Comparison of ENCODE assay signal across 1 cellular context in the genomic region with DNA sequence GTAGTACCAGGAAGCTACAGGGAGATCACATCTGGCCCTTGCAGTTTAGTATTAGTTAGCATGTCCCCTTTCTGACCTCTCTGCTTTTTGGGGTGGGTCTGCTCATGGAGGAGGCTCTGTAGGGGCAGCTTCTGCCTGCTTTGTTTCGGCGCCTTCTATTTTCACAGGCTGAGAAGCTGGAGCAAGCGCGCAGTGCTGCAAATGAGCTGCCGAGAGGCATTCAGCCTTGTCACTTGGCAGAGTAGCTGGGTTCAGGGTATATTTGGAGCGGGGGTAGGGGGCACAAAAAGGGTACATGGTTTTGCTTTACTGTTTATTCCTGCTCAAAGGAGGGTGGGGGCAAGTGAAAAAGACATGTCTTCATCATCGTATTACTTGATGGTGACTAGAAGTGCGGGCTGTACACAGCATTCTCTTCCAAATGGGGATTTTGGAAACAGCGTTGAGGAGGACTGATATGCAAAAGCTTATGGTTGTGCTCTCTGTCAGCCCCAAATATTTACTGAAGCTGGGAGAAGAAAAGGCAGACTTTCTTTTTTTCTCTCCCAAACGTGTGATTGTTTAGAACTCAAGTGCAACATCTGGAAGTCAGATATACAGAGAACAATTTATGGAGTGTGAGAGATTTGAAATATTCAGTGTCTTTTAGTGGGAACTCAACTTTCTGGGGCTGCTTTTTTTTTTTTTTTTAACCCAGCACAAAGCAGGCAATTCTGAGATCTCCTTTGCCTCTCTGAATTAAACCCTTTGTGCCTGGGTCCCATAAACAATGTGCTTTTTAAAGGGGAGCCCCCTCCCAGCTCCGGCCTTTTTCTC.
TF ChIP-seq lines count a peak whose summit lies in the region.

No MANE protein-coding gene starts in this region.

TF ChIP-seq in GM12878, 131 proteins besides CTCF, POLR2A, EP300 and RAD21 (continued from another document):
- TF ChIP-seq, protein P1, sequence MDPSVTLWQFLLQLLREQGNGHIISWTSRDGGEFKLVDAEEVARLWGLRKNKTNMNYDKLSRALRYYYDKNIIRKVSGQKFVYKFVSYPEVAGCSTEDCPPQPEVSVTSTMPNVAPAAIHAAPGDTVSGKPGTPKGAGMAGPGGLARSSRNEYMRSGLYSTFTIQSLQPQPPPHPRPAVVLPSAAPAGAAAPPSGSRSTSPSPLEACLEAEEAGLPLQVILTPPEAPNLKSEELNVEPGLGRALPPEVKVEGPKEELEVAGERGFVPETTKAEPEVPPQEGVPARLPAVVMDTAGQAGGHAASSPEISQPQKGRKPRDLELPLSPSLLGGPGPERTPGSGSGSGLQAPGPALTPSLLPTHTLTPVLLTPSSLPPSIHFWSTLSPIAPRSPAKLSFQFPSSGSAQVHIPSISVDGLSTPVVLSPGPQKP (IDR thresholded peaks at IDR 0.05; ENCODE audit: low read depth, low read length), result no peak
- TF ChIP-seq SMAD1 (IDR thresholded peaks at IDR 0.05; ENCODE audit: low read depth, partially characterized antibody) (peak; percentile 38), POLR2AphosphoS2 (IDR thresholded peaks at IDR 0.05; ENCODE audit: low read depth, low read length) (peak; percentile 44; the same call in 1 of the 2 replicates), IKZF2 (IDR thresholded peaks at IDR 0.05) (0 out of 4 replicates have a peak, but pooled peaks of 1 of the 2 experiments have one; percentile 6), NRF1 (conservative IDR thresholded peaks at IDR 0.05; ENCODE audit: low read depth, low read length) (no peak), NR2F1 (conservative IDR thresholded peaks at IDR 0.05) (no peak), SMARCA5 (IDR thresholded peaks at IDR 0.05) (no peak), YBX1 (IDR thresholded peaks at IDR 0.05) (no peak), ATF7 (IDR thresholded peaks at IDR 0.05; ENCODE audit: low read depth) (no peak), TCF12 (IDR thresholded peaks at IDR 0.05; ENCODE audit: low read depth, low read length) (no peak), RCOR1 (conservative IDR thresholded peaks at IDR 0.05; ENCODE audit: low read depth, low read length) (0 out of 2 replicates have a peak, but pooled peaks have one; percentile 46), TARDBP (IDR thresholded peaks at IDR 0.05; ENCODE audit: borderline replicate concordance) (no peak), IRF4 (IDR thresholded peaks at IDR 0.05; ENCODE audit: low read depth, low read length) (0 out of 2 replicates have a peak, but pooled peaks have one; percentile 15), EED (IDR thresholded peaks at IDR 0.05; ENCODE audit: low read depth) (no peak), BMI1 (IDR thresholded peaks at IDR 0.05; ENCODE audit: borderline replicate concordance) (no peak), CBFB (IDR thresholded peaks at IDR 0.05; ENCODE audit: low read depth) (no peak), KLF5 (IDR thresholded peaks at IDR 0.05; ENCODE audit: partially characterized antibody) (no peak), SP1 (IDR thresholded peaks at IDR 0.05; ENCODE audit: low read depth, low read length) (no peak), MYC (IDR thresholded peaks at IDR 0.05; ENCODE audit: insufficient read depth, insufficient read length, insufficient replicate concordance, low read length, severe bottlenecking) (no peak), GATAD2B (conservative IDR thresholded peaks at IDR 0.05; ENCODE audit: low read depth) (no peak), FOXM1 (IDR thresholded peaks at IDR 0.05; ENCODE audit: low read depth, low read length) (no peak), MXI1 (IDR thresholded peaks at IDR 0.05; ENCODE audit: low read depth, low read length) (no peak), ZNF384 (IDR thresholded peaks at IDR 0.05; ENCODE audit: borderline replicate concordance, low read depth, low read length) (peak; percentile 67), NBN (IDR thresholded peaks at IDR 0.05) (no peak)
- TF ChIP-seq, protein P2, sequence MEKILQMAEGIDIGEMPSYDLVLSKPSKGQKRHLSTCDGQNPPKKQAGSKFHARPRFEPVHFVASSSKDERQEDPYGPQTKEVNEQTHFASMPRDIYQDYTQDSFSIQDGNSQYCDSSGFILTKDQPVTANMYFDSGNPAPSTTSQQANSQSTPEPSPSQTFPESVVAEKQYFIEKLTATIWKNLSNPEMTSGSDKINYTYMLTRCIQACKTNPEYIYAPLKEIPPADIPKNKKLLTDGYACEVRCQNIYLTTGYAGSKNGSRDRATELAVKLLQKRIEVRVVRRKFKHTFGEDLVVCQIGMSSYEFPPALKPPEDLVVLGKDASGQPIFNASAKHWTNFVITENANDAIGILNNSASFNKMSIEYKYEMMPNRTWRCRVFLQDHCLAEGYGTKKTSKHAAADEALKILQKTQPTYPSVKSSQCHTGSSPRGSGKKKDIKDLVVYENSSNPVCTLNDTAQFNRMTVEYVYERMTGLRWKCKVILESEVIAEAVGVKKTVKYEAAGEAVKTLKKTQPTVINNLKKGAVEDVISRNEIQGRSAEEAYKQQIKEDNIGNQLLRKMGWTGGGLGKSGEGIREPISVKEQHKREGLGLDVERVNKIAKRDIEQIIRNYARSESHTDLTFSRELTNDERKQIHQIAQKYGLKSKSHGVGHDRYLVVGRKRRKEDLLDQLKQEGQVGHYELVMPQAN (conservative IDR thresholded peaks at IDR 0.05), result no peak
- TF ChIP-seq, protein P3, sequence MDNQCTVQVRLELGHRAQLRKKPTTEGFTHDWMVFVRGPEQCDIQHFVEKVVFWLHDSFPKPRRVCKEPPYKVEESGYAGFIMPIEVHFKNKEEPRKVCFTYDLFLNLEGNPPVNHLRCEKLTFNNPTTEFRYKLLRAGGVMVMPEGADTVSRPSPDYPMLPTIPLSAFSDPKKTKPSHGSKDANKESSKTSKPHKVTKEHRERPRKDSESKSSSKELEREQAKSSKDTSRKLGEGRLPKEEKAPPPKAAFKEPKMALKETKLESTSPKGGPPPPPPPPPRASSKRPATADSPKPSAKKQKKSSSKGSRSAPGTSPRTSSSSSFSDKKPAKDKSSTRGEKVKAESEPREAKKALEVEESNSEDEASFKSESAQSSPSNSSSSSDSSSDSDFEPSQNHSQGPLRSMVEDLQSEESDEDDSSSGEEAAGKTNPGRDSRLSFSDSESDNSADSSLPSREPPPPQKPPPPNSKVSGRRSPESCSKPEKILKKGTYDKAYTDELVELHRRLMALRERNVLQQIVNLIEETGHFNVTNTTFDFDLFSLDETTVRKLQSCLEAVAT (IDR thresholded peaks at IDR 0.05), result peak; percentile 13; the same call in 1 of the 2 replicates
- TF ChIP-seq, protein P4, sequence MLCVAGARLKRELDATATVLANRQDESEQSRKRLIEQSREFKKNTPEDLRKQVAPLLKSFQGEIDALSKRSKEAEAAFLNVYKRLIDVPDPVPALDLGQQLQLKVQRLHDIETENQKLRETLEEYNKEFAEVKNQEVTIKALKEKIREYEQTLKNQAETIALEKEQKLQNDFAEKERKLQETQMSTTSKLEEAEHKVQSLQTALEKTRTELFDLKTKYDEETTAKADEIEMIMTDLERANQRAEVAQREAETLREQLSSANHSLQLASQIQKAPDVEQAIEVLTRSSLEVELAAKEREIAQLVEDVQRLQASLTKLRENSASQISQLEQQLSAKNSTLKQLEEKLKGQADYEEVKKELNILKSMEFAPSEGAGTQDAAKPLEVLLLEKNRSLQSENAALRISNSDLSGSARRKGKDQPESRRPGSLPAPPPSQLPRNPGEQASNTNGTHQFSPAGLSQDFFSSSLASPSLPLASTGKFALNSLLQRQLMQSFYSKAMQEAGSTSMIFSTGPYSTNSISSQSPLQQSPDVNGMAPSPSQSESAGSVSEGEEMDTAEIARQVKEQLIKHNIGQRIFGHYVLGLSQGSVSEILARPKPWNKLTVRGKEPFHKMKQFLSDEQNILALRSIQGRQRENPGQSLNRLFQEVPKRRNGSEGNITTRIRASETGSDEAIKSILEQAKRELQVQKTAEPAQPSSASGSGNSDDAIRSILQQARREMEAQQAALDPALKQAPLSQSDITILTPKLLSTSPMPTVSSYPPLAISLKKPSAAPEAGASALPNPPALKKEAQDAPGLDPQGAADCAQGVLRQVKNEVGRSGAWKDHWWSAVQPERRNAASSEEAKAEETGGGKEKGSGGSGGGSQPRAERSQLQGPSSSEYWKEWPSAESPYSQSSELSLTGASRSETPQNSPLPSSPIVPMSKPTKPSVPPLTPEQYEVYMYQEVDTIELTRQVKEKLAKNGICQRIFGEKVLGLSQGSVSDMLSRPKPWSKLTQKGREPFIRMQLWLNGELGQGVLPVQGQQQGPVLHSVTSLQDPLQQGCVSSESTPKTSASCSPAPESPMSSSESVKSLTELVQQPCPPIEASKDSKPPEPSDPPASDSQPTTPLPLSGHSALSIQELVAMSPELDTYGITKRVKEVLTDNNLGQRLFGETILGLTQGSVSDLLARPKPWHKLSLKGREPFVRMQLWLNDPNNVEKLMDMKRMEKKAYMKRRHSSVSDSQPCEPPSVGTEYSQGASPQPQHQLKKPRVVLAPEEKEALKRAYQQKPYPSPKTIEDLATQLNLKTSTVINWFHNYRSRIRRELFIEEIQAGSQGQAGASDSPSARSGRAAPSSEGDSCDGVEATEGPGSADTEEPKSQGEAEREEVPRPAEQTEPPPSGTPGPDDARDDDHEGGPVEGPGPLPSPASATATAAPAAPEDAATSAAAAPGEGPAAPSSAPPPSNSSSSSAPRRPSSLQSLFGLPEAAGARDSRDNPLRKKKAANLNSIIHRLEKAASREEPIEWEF (IDR thresholded peaks at IDR 0.05; ENCODE audit: insufficient replicate concordance, low read depth, low read length), result no peak
- TF ChIP-seq, protein P5, sequence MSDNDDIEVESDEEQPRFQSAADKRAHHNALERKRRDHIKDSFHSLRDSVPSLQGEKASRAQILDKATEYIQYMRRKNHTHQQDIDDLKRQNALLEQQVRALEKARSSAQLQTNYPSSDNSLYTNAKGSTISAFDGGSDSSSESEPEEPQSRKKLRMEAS (IDR thresholded peaks at IDR 0.05; ENCODE audit: low read depth, low read length), result no peak
- TF ChIP-seq, protein P6, sequence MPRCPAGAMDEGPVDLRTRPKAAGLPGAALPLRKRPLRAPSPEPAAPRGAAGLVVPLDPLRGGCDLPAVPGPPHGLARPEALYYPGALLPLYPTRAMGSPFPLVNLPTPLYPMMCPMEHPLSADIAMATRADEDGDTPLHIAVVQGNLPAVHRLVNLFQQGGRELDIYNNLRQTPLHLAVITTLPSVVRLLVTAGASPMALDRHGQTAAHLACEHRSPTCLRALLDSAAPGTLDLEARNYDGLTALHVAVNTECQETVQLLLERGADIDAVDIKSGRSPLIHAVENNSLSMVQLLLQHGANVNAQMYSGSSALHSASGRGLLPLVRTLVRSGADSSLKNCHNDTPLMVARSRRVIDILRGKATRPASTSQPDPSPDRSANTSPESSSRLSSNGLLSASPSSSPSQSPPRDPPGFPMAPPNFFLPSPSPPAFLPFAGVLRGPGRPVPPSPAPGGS (IDR thresholded peaks at IDR 0.05; ENCODE audit: borderline replicate concordance, insufficient read depth, low read depth, low read length, poor library complexity, severe bottlenecking), result no peak
- TF ChIP-seq, protein P7, sequence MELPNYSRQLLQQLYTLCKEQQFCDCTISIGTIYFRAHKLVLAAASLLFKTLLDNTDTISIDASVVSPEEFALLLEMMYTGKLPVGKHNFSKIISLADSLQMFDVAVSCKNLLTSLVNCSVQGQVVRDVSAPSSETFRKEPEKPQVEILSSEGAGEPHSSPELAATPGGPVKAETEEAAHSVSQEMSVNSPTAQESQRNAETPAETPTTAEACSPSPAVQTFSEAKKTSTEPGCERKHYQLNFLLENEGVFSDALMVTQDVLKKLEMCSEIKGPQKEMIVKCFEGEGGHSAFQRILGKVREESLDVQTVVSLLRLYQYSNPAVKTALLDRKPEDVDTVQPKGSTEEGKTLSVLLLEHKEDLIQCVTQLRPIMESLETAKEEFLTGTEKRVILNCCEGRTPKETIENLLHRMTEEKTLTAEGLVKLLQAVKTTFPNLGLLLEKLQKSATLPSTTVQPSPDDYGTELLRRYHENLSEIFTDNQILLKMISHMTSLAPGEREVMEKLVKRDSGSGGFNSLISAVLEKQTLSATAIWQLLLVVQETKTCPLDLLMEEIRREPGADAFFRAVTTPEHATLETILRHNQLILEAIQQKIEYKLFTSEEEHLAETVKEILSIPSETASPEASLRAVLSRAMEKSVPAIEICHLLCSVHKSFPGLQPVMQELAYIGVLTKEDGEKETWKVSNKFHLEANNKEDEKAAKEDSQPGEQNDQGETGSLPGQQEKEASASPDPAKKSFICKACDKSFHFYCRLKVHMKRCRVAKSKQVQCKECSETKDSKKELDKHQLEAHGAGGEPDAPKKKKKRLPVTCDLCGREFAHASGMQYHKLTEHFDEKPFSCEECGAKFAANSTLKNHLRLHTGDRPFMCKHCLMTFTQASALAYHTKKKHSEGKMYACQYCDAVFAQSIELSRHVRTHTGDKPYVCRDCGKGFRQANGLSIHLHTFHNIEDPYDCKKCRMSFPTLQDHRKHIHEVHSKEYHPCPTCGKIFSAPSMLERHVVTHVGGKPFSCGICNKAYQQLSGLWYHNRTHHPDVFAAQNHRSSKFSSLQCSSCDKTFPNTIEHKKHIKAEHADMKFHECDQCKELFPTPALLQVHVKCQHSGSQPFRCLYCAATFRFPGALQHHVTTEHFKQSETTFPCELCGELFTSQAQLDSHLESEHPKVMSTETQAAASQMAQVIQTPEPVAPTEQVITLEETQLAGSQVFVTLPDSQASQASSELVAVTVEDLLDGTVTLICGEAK (IDR thresholded peaks at IDR 0.05; ENCODE audit: borderline replicate concordance), result 0 out of 2 replicates have a peak, but pooled peaks have one; percentile 1
